20 cellular contexts compared by ENCODE assay signal in the genomic region with DNA sequence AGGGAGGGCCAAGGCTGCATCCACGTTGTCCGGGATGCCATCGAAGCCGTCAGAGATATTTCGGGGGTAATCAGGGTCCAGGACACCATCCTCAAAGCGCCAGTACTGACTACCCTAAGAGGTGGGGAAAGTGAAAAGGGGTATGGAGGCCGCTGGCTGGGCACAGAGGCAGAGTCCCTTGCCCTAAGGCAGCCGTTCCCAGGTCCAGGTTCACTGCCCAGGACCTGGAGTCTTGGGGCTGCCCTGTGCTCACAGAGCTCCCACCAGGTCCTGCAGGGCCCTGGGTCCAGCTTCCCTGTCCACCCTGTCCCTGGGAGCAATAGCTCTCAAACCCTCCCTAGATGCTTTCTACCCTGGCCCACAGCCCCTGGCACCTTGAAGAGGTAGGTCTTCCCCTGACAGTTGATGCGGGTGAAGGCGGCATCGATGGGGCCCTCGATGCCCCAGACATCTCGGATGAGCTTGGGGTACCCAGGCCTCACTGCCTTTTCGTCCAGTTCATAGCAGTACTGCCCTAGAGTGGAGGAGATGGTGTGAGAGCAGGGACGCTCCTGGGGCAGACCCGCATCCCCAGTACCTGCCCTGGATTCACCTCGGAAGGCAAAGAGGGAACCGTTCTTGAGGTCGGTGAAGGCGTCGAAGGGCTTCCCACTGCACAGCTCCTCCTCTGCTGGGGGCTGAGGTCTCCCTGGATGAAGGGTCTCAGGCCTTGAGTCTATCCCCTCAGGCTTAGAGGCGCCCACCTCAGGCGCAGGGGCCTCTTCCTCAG. TPM values are rescaled to one million over a fixed set of nuclear protein-coding genes. Genes with fewer than 3 reads are reported as not detected.
DNase-seq lines count a peak whose midpoint lies in the region; ATAC-seq, FAIRE-seq and TF ChIP-seq lines count a peak whose summit lies in the region.
"Had no signal": no experiment of that assay in that cellular context is flagged by ENCODE, and none has a peak within 500 bp of the region (broad histone marks: within the 10 kb centered on the region; RNA-seq: fewer than 3 reads in every experiment).

No MANE protein-coding gene starts in this region.

- no peak overlapping the region for H2AFZ ChIP-seq in HepG2 (ENCODE audit: low read length)

- no peak overlapping the region for H3K27ac Mint-ChIP-seq in CD4-positive, CD25-positive, alpha-beta regulatory T cell

- in situ Hi-C loops in HepG2 (cut with HindIII; ENCODE audit: extremely low pct_ligation_motif_present, low pct_unique_long_range_greater_than_20kb) = no loop called here

- POLR2A ChIA-PET in HepG2 (lab: Yijun Ruan, JAX) = interaction anchor here (0.9 to 8.3 kb wide), 19 partner anchors 8 to 119 kb away, joined by 3 to 183 read pairs (median 7); a partner anchor contains a TSS

- H3K9me3 Mint-ChIP-seq in CD4-positive, CD25-positive, alpha-beta regulatory T cell = no peaks in the 10 kb centered on the region
- H3K9me3 Mint-ChIP-seq: CD8-positive, alpha-beta T cell had no signal

- TF ChIP-seq RAD21 in HepG2 (CRISPR knock-in tag; IDR thresholded peaks at IDR 0.05) = no peak

- H3K27ac ChIP-seq in CD4-positive, CD25-positive, alpha-beta regulatory T cell (ENCODE audit: insufficient read depth, low read length, poor library complexity, severe bottlenecking) = no peak overlapping the region
- H3K27ac ChIP-seq in VCaP (peak overlapping the region; percentile 99), HepG2 (ENCODE audit: extremely low read length, insufficient read depth, low read length) (peak overlapping the region; percentile 92), ascending aorta (no peak overlapping the region)

- TF ChIP-seq EP300 in HepG2 (IDR thresholded peaks at IDR 0.05; ENCODE audit: low read depth in 2 of 2, low read length in 2 of 2) (no peak), HepG2 (CRISPR knock-in tag; IDR thresholded peaks at IDR 0.05; ENCODE audit: borderline replicate concordance) (no peak)

- H3K4me3 ChIP-seq in CD4-positive, CD25-positive, alpha-beta regulatory T cell (ENCODE audit: low read depth, low read length) = no peak overlapping the region
- H3K4me3 ChIP-seq in HepG2 (replicated peaks in 1 of 3; ENCODE audit: insufficient read depth in 1 of 3, low read depth in 2 of 3, low read length in 3 of 3) (peak overlapping the region; percentile 49 to 77 (median 51); a peak in 5 of 6 replicates), ascending aorta (no peak overlapping the region)

- H3K9ac ChIP-seq in HepG2 (ENCODE audit: insufficient read depth, low read depth, low read length) = peak overlapping the region; percentile 74

- peaks cover 7% of the 10 kb centered on the region for H3K79me2 ChIP-seq in HepG2 (ENCODE audit: insufficient read depth, low read length)

- no peaks in the 10 kb centered on the region for H3K27me3 ChIP-seq in CD4-positive, CD25-positive, alpha-beta regulatory T cell (ENCODE audit: control insufficient read depth, insufficient read depth, low read length)
- no peaks in the 10 kb centered on the region for H3K27me3 ChIP-seq in HepG2 (ENCODE audit: control insufficient read depth in 1 of 2, insufficient read depth in 2 of 2, low read length in 2 of 2)
- H3K27me3 ChIP-seq in ascending aorta = no peaks in the 10 kb centered on the region

- no peak for DNase-seq in CD4-positive, CD25-positive, alpha-beta regulatory T cell
- DNase-seq in HepG2 (ENCODE audit: low spot score) (no peak), posterior vena cava (ENCODE audit: low spot score) (peak; percentile 70), ascending aorta (ENCODE audit: low spot score in 2 of 2) (no peak)
- no peak for DNase-seq in stimulated activated CD4-positive, alpha-beta T cell treated with anti-CD3 and anti-CD28 coated beads, Interleukin-15, amount 100 ng/mL, for 24 hours
- DNase-seq: CD8-positive, alpha-beta T cell; DMS53; EL; KG1; NCI-H1105 treated with DMSO at 0.1 percent for 48 hours; NCI-H1694; NCI-H748 treated with DMSO at 0.1 percent for 48 hours; PC-3; RPMI8226 had no signal

- peaks cover 23% of the 10 kb centered on the region for H3K4me1 ChIP-seq in CD4-positive, CD25-positive, alpha-beta regulatory T cell (ENCODE audit: control insufficient read depth, insufficient read depth, low read length, poor library complexity, severe bottlenecking)
- peaks cover 52% of the 10 kb centered on the region for H3K4me1 ChIP-seq in HepG2 (ENCODE audit: insufficient read depth, low read length)
- H3K4me1 ChIP-seq in ascending aorta = peaks cover 12% of the 10 kb centered on the region in 2 donors

- no peak for FAIRE-seq in HepG2 (lab: Jason Lieb, UNC)
- FAIRE-seq: GM12892, H1 had no signal

- 80% methylated on average over 5 of the region's 23 CpGs for WGBS in HepG2 (ENCODE audit: low lambda C conversion rate)

- H3K36me3 Mint-ChIP-seq in CD4-positive, CD25-positive, alpha-beta regulatory T cell = no peaks in the 10 kb centered on the region

- H3K4me1 Mint-ChIP-seq in CD4-positive, CD25-positive, alpha-beta regulatory T cell = peaks cover 0 to 32% (median 19%) of the 10 kb centered on the region in 4 donors

- H3K36me3 ChIP-seq in CD4-positive, CD25-positive, alpha-beta regulatory T cell (ENCODE audit: control insufficient read depth, insufficient read depth, low read length) = peaks cover 6% of the 10 kb centered on the region
- H3K36me3 ChIP-seq in HepG2 (replicated peaks in 1 of 2; ENCODE audit: control insufficient read depth in 1 of 2, insufficient read depth in 2 of 2, low read length in 2 of 2) (peaks cover under 1 to 2% of the 10 kb centered on the region in 2 experiments; a peak in 1 of 5 replicates), ascending aorta (peaks cover 0 to 6% of the 10 kb centered on the region in 2 donors)

- no peak for TF ChIP-seq CTCF in VCaP (conservative IDR thresholded peaks at IDR 0.05)
- TF ChIP-seq CTCF in HepG2 (CRISPR knock-in tag; IDR thresholded peaks at IDR 0.05) = no peak
- TF ChIP-seq CTCF in ascending aorta (IDR thresholded peaks at IDR 0.05) = no peak

- no peaks in the 10 kb centered on the region for H3K9me3 ChIP-seq in CD4-positive, CD25-positive, alpha-beta regulatory T cell (ENCODE audit: control insufficient read depth in 2 of 2, low read length in 2 of 2)
- H3K9me3 ChIP-seq in HepG2 (ENCODE audit: low read length) (no peaks in the 10 kb centered on the region), ascending aorta (no peaks in the 10 kb centered on the region)

- TF ChIP-seq POLR2A in HepG2 (IDR thresholded peaks at IDR 0.05; ENCODE audit: insufficient read depth in 1 of 2, low read depth in 2 of 2, low read length in 2 of 2) = peak in 1 of 2 experiments; percentile 28; a peak in 1 of 4 replicates

- no TSS peak for BruUV-seq in HepG2 (replicated peaks; lab: Mats Ljungman, UMichigan)

- no peaks in the 10 kb centered on the region for H4K20me1 ChIP-seq in HepG2 (ENCODE audit: insufficient read depth, low read length)

- H3K4me2 ChIP-seq in HepG2 (ENCODE audit: low read depth, low read length) = peak overlapping the region; percentile 96

- intact Hi-C loops in HepG2 (cut with micrococcal nuclease; ENCODE audit: unreplicated experiment) = no loop called here
- intact Hi-C loops in posterior vena cava (cut with DNase I) = no loop called here
- intact Hi-C loops in ascending aorta (cut with DNase I) = no loop called here

- H3K27me3 Mint-ChIP-seq in CD4-positive, CD25-positive, alpha-beta regulatory T cell = no peaks in the 10 kb centered on the region

- ATAC-seq in CD4-positive, CD25-positive, alpha-beta regulatory T cell (ENCODE audit: low read depth in 2 of 2) = no peak
- ATAC-seq in HepG2 (no peak), HG03280 (IDR thresholded peaks at IDR 0.05; ENCODE audit: unreplicated experiment) (no peak)
- ATAC-seq: CD8-positive, alpha-beta T cell; PC-3 had no signal

- CTCF ChIA-PET in HepG2 (lab: Yijun Ruan, JAX; ENCODE audit: low intra/inter-chr PET ratio, low total read pairs) = no interaction called here

- peak overlapping the region in 3 of 4 donors; percentile 43 to 88 (median 57) for H3K4me3 Mint-ChIP-seq in CD4-positive, CD25-positive, alpha-beta regulatory T cell

RNA-seq across cellular contexts. Expression of a gene that starts 1.0 kb away (rescaled TPM):
- not detected for total RNA-seq in CD4-positive, CD25-positive, alpha-beta regulatory T cell
- polyA plus RNA-seq in CD4-positive, CD25-positive, alpha-beta regulatory T cell = under 1 TPM in 3 of 4 donors, not detected in 1; 0.10 to 0.18 (median 0.17) TPM
- total RNA-seq in HepG2 (2016; rRNA removed; fragmentation: Illumina TruSeq; extraction: Trizol) (43.9 and 108 TPM in 2 replicates), posterior vena cava (1 to 10 TPM; 1.8 to 5.4 TPM), ascending aorta (7.5 TPM)
- 11.6 and 13.5 TPM in 2 replicates for total RNA-seq in HepG2 (2016; cell fraction: cytosol; rRNA removed; fragmentation: Illumina TruSeq; extraction: Trizol; ENCODE audit: low read depth)
- total RNA-seq in HepG2 (2016; cell fraction: insoluble cytoplasmic fraction; rRNA removed; fragmentation: Illumina TruSeq; extraction: Trizol) = 42.5 and 110 TPM in 2 replicates
- total RNA-seq in HepG2 (2016; cell fraction: membrane; rRNA removed; fragmentation: Illumina TruSeq; extraction: Trizol) = 21.9 and 23.9 TPM in 2 replicates
- total RNA-seq in HepG2 (2016; cell fraction: nucleus; rRNA removed; fragmentation: Illumina TruSeq; extraction: Trizol) = 103 and 124 TPM in 2 replicates
- 131 and 230 TPM in 2 replicates for polyA plus RNA-seq in HepG2 (2011; rRNA removed)
- 124 and 146 TPM in 2 replicates for polyA plus RNA-seq in HepG2 (2011; cell fraction: cytosol; rRNA removed)
- 140 and 166 TPM in 2 replicates for polyA plus RNA-seq in HepG2 (2011; cell fraction: nucleus; rRNA removed)
- polyA plus RNA-seq in HepG2 (2012) = 284 and 339 TPM in 2 replicates
- 22.3 and 24.7 TPM in 2 replicates for polyA plus RNA-seq in HepG2 (2016; cell fraction: cytosol; fragmentation: Illumina TruSeq; extraction: Trizol; ENCODE audit: low read depth)
- polyA plus RNA-seq in HepG2 (2016; cell fraction: insoluble cytoplasmic fraction; fragmentation: Illumina TruSeq; extraction: Trizol; ENCODE audit: low read depth) = 46.3 and 58.2 TPM in 2 replicates
- 29.7 and 32.6 TPM in 2 replicates for polyA plus RNA-seq in HepG2 (2016; cell fraction: membrane; fragmentation: Illumina TruSeq; extraction: Trizol; ENCODE audit: low read depth)
- polyA plus RNA-seq in HepG2 (2016; cell fraction: nucleus; fragmentation: Illumina TruSeq; extraction: Trizol; ENCODE audit: insufficient read depth, low read depth) = 199 and 223 TPM in 2 replicates
- 37.6 and 134 TPM in 2 replicates for polyA minus RNA-seq in HepG2 (2011; rRNA and poly(A)+ RNA removed; ENCODE audit: low replicate concordance)
- polyA minus RNA-seq in HepG2 (2011; cell fraction: cytosol; rRNA and poly(A)+ RNA removed) = 45.8 and 97.8 TPM in 2 replicates
- polyA minus RNA-seq in HepG2 (2011; cell fraction: nucleus; rRNA and poly(A)+ RNA removed) = 30.3 and 66.1 TPM in 2 replicates
- total RNA-seq: H1, PC-3 had no signal

RNA-seq across cellular contexts. Expression of a gene that starts 2.4 kb away (rescaled TPM):
- 21.7 TPM for total RNA-seq in CD4-positive, CD25-positive, alpha-beta regulatory T cell
- 1 to 10 TPM; 7.2 to 8.5 (median 7.9) TPM for polyA plus RNA-seq in CD4-positive, CD25-positive, alpha-beta regulatory T cell
- total RNA-seq in HepG2 (2016; rRNA removed; fragmentation: Illumina TruSeq; extraction: Trizol) (0.25 and 0.73 TPM in 2 replicates), posterior vena cava (10 to 100 TPM; 15.0 to 16.1 TPM), ascending aorta (121 TPM)
- total RNA-seq in HepG2 (2016; cell fraction: cytosol; rRNA removed; fragmentation: Illumina TruSeq; extraction: Trizol; ENCODE audit: low read depth) = 0.09 and 0.20 TPM in 2 replicates
- 0.73 and 0.78 TPM in 2 replicates for total RNA-seq in HepG2 (2016; cell fraction: insoluble cytoplasmic fraction; rRNA removed; fragmentation: Illumina TruSeq; extraction: Trizol)
- 0.09 and 0.28 TPM in 2 replicates for total RNA-seq in HepG2 (2016; cell fraction: membrane; rRNA removed; fragmentation: Illumina TruSeq; extraction: Trizol)
- 0.84 and 0.94 TPM in 2 replicates for total RNA-seq in HepG2 (2016; cell fraction: nucleus; rRNA removed; fragmentation: Illumina TruSeq; extraction: Trizol)
- 0.86 and 1.1 TPM in 2 replicates for polyA plus RNA-seq in HepG2 (2011; rRNA removed)
- 0.30 and 0.56 TPM in 2 replicates for polyA plus RNA-seq in HepG2 (2011; cell fraction: cytosol; rRNA removed)
- polyA plus RNA-seq in HepG2 (2011; cell fraction: nucleus; rRNA removed) = 5.4 and 6.1 TPM in 2 replicates
- polyA plus RNA-seq in HepG2 (2012) = 0.36 and 3.0 TPM in 2 replicates
- 0.14 and 0.16 TPM in 2 replicates for polyA plus RNA-seq in HepG2 (2016; cell fraction: cytosol; fragmentation: Illumina TruSeq; extraction: Trizol; ENCODE audit: low read depth)
- polyA plus RNA-seq in HepG2 (2016; cell fraction: insoluble cytoplasmic fraction; fragmentation: Illumina TruSeq; extraction: Trizol; ENCODE audit: low read depth) = 0.27 and 0.61 TPM in 2 replicates
- 0.22 and 0.23 TPM in 2 replicates for polyA plus RNA-seq in HepG2 (2016; cell fraction: membrane; fragmentation: Illumina TruSeq; extraction: Trizol; ENCODE audit: low read depth)
- 2.1 and 2.7 TPM in 2 replicates for polyA plus RNA-seq in HepG2 (2016; cell fraction: nucleus; fragmentation: Illumina TruSeq; extraction: Trizol; ENCODE audit: insufficient read depth, low read depth)
- 2.2 and 23.4 TPM in 2 replicates for polyA minus RNA-seq in HepG2 (2011; rRNA and poly(A)+ RNA removed; ENCODE audit: low replicate concordance)
- 0.09 and 0.30 TPM in 2 replicates for polyA minus RNA-seq in HepG2 (2011; cell fraction: cytosol; rRNA and poly(A)+ RNA removed)
- 3.9 TPM in 2 replicates for polyA minus RNA-seq in HepG2 (2011; cell fraction: nucleus; rRNA and poly(A)+ RNA removed)

RNA-seq across cellular contexts. Expression of a gene that starts 4.1 kb away (rescaled TPM):
- total RNA-seq in CD4-positive, CD25-positive, alpha-beta regulatory T cell = not detected
- polyA plus RNA-seq in CD4-positive, CD25-positive, alpha-beta regulatory T cell = not detected
- total RNA-seq in HepG2 (2016; rRNA removed; fragmentation: Illumina TruSeq; extraction: Trizol) (not detected in 2 replicates), posterior vena cava (not detected), ascending aorta (not detected)
- total RNA-seq in HepG2 (2016; cell fraction: cytosol; rRNA removed; fragmentation: Illumina TruSeq; extraction: Trizol; ENCODE audit: low read depth) = not detected in 2 replicates
- not detected in 2 replicates for total RNA-seq in HepG2 (2016; cell fraction: insoluble cytoplasmic fraction; rRNA removed; fragmentation: Illumina TruSeq; extraction: Trizol)
- total RNA-seq in HepG2 (2016; cell fraction: membrane; rRNA removed; fragmentation: Illumina TruSeq; extraction: Trizol) = not detected in 2 replicates
- not detected in 2 replicates for total RNA-seq in HepG2 (2016; cell fraction: nucleus; rRNA removed; fragmentation: Illumina TruSeq; extraction: Trizol)
- not detected in 2 replicates for polyA plus RNA-seq in HepG2 (2011; rRNA removed)
- not detected in 2 replicates for polyA plus RNA-seq in HepG2 (2011; cell fraction: cytosol; rRNA removed)
- polyA plus RNA-seq in HepG2 (2011; cell fraction: nucleus; rRNA removed) = 0.43 TPM in 1 of 2 replicates, not detected in the other
- polyA plus RNA-seq in HepG2 (2012) = not detected in 2 replicates
- polyA plus RNA-seq in HepG2 (2016; cell fraction: cytosol; fragmentation: Illumina TruSeq; extraction: Trizol; ENCODE audit: low read depth) = not detected in 2 replicates
- polyA plus RNA-seq in HepG2 (2016; cell fraction: insoluble cytoplasmic fraction; fragmentation: Illumina TruSeq; extraction: Trizol; ENCODE audit: low read depth) = not detected in 2 replicates
- not detected in 2 replicates for polyA plus RNA-seq in HepG2 (2016; cell fraction: membrane; fragmentation: Illumina TruSeq; extraction: Trizol; ENCODE audit: low read depth)
- not detected in 2 replicates for polyA plus RNA-seq in HepG2 (2016; cell fraction: nucleus; fragmentation: Illumina TruSeq; extraction: Trizol; ENCODE audit: insufficient read depth, low read depth)
- polyA minus RNA-seq in HepG2 (2011; rRNA and poly(A)+ RNA removed; ENCODE audit: low replicate concordance) = 0.34 TPM in 1 of 2 replicates, not detected in the other
- not detected in 2 replicates for polyA minus RNA-seq in HepG2 (2011; cell fraction: cytosol; rRNA and poly(A)+ RNA removed)
- not detected in 2 replicates for polyA minus RNA-seq in HepG2 (2011; cell fraction: nucleus; rRNA and poly(A)+ RNA removed)
- total RNA-seq: CD8-positive, alpha-beta T cell; H1; NCI-H460; PC-3 had no signal
- polyA plus RNA-seq: AG04450, H1 had no signal

RNA-seq across cellular contexts. Expression of a gene that starts 11.8 kb away (rescaled TPM):
- total RNA-seq in CD4-positive, CD25-positive, alpha-beta regulatory T cell = 29.4 TPM
- polyA plus RNA-seq in CD4-positive, CD25-positive, alpha-beta regulatory T cell = 10 to 100 TPM; 70.2 to 88.5 (median 74.7) TPM
- total RNA-seq in HepG2 (2016; rRNA removed; fragmentation: Illumina TruSeq; extraction: Trizol) (114 and 127 TPM in 2 replicates), posterior vena cava (10 to 100 TPM; 53.5 to 54.4 TPM), ascending aorta (82.2 TPM)
- 63.3 and 67.3 TPM in 2 replicates for total RNA-seq in HepG2 (2016; cell fraction: cytosol; rRNA removed; fragmentation: Illumina TruSeq; extraction: Trizol; ENCODE audit: low read depth)
- total RNA-seq in HepG2 (2016; cell fraction: insoluble cytoplasmic fraction; rRNA removed; fragmentation: Illumina TruSeq; extraction: Trizol) = 112 and 115 TPM in 2 replicates
- 118 and 133 TPM in 2 replicates for total RNA-seq in HepG2 (2016; cell fraction: membrane; rRNA removed; fragmentation: Illumina TruSeq; extraction: Trizol)
- total RNA-seq in HepG2 (2016; cell fraction: nucleus; rRNA removed; fragmentation: Illumina TruSeq; extraction: Trizol) = 47.1 and 53.4 TPM in 2 replicates
- 85.9 and 86.0 TPM in 2 replicates for polyA plus RNA-seq in HepG2 (2011; rRNA removed)
- polyA plus RNA-seq in HepG2 (2011; cell fraction: cytosol; rRNA removed) = 82.5 and 91.5 TPM in 2 replicates
- 40.8 and 49.4 TPM in 2 replicates for polyA plus RNA-seq in HepG2 (2011; cell fraction: nucleus; rRNA removed)
- 60.2 and 73.0 TPM in 2 replicates for polyA plus RNA-seq in HepG2 (2012)
- 78.3 and 93.1 TPM in 2 replicates for polyA plus RNA-seq in HepG2 (2016; cell fraction: cytosol; fragmentation: Illumina TruSeq; extraction: Trizol; ENCODE audit: low read depth)
- polyA plus RNA-seq in HepG2 (2016; cell fraction: insoluble cytoplasmic fraction; fragmentation: Illumina TruSeq; extraction: Trizol; ENCODE audit: low read depth) = 128 and 147 TPM in 2 replicates
- polyA plus RNA-seq in HepG2 (2016; cell fraction: membrane; fragmentation: Illumina TruSeq; extraction: Trizol; ENCODE audit: low read depth) = 120 and 126 TPM in 2 replicates
- polyA plus RNA-seq in HepG2 (2016; cell fraction: nucleus; fragmentation: Illumina TruSeq; extraction: Trizol; ENCODE audit: insufficient read depth, low read depth) = 79.9 and 84.9 TPM in 2 replicates
- polyA minus RNA-seq in HepG2 (2011; rRNA and poly(A)+ RNA removed; ENCODE audit: low replicate concordance) = 108 and 190 TPM in 2 replicates
- polyA minus RNA-seq in HepG2 (2011; cell fraction: cytosol; rRNA and poly(A)+ RNA removed) = 42.1 and 47.7 TPM in 2 replicates
- polyA minus RNA-seq in HepG2 (2011; cell fraction: nucleus; rRNA and poly(A)+ RNA removed) = 22.0 and 26.2 TPM in 2 replicates

RNA-seq across cellular contexts. Expression of a gene that starts 33.5 kb away (rescaled TPM):
- total RNA-seq in CD4-positive, CD25-positive, alpha-beta regulatory T cell = 15.7 TPM
- 10 to 100 TPM in 1 of 4 donors, 1 to 10 TPM in 3; 6.5 to 10.5 (median 8.8) TPM for polyA plus RNA-seq in CD4-positive, CD25-positive, alpha-beta regulatory T cell
- 17.5 and 18.7 TPM in 2 replicates for total RNA-seq in HepG2 (2016; rRNA removed; fragmentation: Illumina TruSeq; extraction: Trizol)
- 3.0 and 3.3 TPM in 2 replicates for total RNA-seq in HepG2 (2016; cell fraction: cytosol; rRNA removed; fragmentation: Illumina TruSeq; extraction: Trizol; ENCODE audit: low read depth)
- 17.6 and 18.0 TPM in 2 replicates for total RNA-seq in HepG2 (2016; cell fraction: insoluble cytoplasmic fraction; rRNA removed; fragmentation: Illumina TruSeq; extraction: Trizol)
- 10.3 and 13.6 TPM in 2 replicates for total RNA-seq in HepG2 (2016; cell fraction: membrane; rRNA removed; fragmentation: Illumina TruSeq; extraction: Trizol)
- total RNA-seq in HepG2 (2016; cell fraction: nucleus; rRNA removed; fragmentation: Illumina TruSeq; extraction: Trizol) = 10.7 and 12.2 TPM in 2 replicates
- 40.6 and 42.8 TPM in 2 replicates for polyA plus RNA-seq in HepG2 (2011; rRNA removed)
- 26.7 and 28.6 TPM in 2 replicates for polyA plus RNA-seq in HepG2 (2011; cell fraction: cytosol; rRNA removed)
- polyA plus RNA-seq in HepG2 (2011; cell fraction: nucleus; rRNA removed) = 42.5 and 48.1 TPM in 2 replicates
- 16.3 and 24.4 TPM in 2 replicates for polyA plus RNA-seq in HepG2 (2012)
- polyA plus RNA-seq in HepG2 (2016; cell fraction: cytosol; fragmentation: Illumina TruSeq; extraction: Trizol; ENCODE audit: low read depth) = 3.2 and 5.3 TPM in 2 replicates
- 18.4 and 21.2 TPM in 2 replicates for polyA plus RNA-seq in HepG2 (2016; cell fraction: insoluble cytoplasmic fraction; fragmentation: Illumina TruSeq; extraction: Trizol; ENCODE audit: low read depth)
- 8.2 and 8.8 TPM in 2 replicates for polyA plus RNA-seq in HepG2 (2016; cell fraction: membrane; fragmentation: Illumina TruSeq; extraction: Trizol; ENCODE audit: low read depth)
- 17.9 and 19.3 TPM in 2 replicates for polyA plus RNA-seq in HepG2 (2016; cell fraction: nucleus; fragmentation: Illumina TruSeq; extraction: Trizol; ENCODE audit: insufficient read depth, low read depth)
- 67.1 and 165 TPM in 2 replicates for polyA minus RNA-seq in HepG2 (2011; rRNA and poly(A)+ RNA removed; ENCODE audit: low replicate concordance)
- polyA minus RNA-seq in HepG2 (2011; cell fraction: cytosol; rRNA and poly(A)+ RNA removed) = 30.3 and 32.2 TPM in 2 replicates
- 20.6 and 26.7 TPM in 2 replicates for polyA minus RNA-seq in HepG2 (2011; cell fraction: nucleus; rRNA and poly(A)+ RNA removed)
- 10 to 100 TPM; 39.7 to 45.9 TPM for total RNA-seq in posterior vena cava
- 66.4 TPM for total RNA-seq in ascending aorta

Comparison
In these comparisons a context has a peak if more than half of its experiments do, and no peak if none do; other contexts are left out.
1. H3K27ac ChIP-seq: peak in VCaP (single experiment) and HepG2 (single experiment); none in CD4-positive, CD25-positive, alpha-beta regulatory T cell (single experiment) and ascending aorta (0 of 2).
2. H3K4me3 ChIP-seq: peak in HepG2 (3 of 3); none in CD4-positive, CD25-positive, alpha-beta regulatory T cell (single experiment) and ascending aorta (0 of 2).